ENCODE assay signal across 32 cellular contexts in the genomic region with DNA sequence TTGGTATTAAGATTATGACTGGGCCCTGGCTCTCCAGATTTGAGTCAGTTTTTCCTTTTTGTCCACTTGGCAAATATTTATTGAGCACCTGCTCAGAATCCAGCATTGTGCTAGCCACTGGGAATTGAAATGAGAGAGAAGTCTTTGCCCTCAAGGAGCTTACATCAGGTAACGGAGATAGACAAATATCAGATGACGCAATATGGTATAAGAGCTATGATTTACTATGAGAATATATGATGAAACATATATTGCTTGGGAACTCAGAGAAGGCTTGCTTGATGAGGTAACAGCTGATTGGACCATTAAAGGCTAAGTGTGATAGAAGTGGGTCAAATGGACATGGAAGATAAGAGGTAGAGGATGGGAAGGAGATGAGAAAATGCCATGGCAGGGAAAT. TPM values are rescaled to one million over a fixed set of nuclear protein-coding genes. Genes with fewer than 3 reads are reported as not detected.
"Had no signal": no experiment of that assay in that cellular context is flagged by ENCODE, and none has a peak within 500 bp of the region (broad histone marks: within the 10 kb centered on the region; RNA-seq: fewer than 3 reads in every experiment).

No MANE protein-coding gene starts in this region.

- H3K9me3 ChIP-seq: left ventricle myocardium inferior, neutrophil, psoas muscle, suprapubic skin, thoracic aorta, tibial artery, upper lobe of right lung had no signal

- H2AFZ ChIP-seq: hepatocyte, neural progenitor cell, parathyroid adenoma had no signal

- ATAC-seq: natural killer cell, psoas muscle, sciatic nerve, upper lobe of right lung had no signal

- H3K9me3 Mint-ChIP-seq: naive B cell; natural killer cell; neural progenitor cell; stimulated activated naive CD8-positive, alpha-beta T cell treated with anti-CD3 and anti-CD28 coated beads, Interleukin-15, Interleukin-2, amounts not matched to agents 100 ng/mL and 50 ng/mL, for 24 hours had no signal

- H3K27me3 ChIP-seq: hepatocyte, neural progenitor cell, neutrophil, suprapubic skin, tibial artery, upper lobe of right lung had no signal

- H3K4me2 ChIP-seq: hepatocyte, neural progenitor cell had no signal

- DNase-seq: islet precursor cell; left ventricle myocardium inferior; mesendoderm; naive B cell; natural killer cell; nephron progenitor cell; occipital lobe; psoas muscle; stimulated activated CD4-positive, alpha-beta T cell treated with anti-CD3 and anti-CD28 coated beads, Interleukin-12 subunit alpha, Interleukin-12 subunit beta, amount 100 ng/mL, for 4 hours; stimulated activated CD4-positive, alpha-beta T cell treated with anti-CD3 and anti-CD28 coated beads, Interleukin-15, amount 100 ng/mL, for 24 hours; stimulated activated CD4-positive, alpha-beta T cell treated with anti-CD3 and anti-CD28 coated beads, Interleukin-2, amount 100 ng/mL, for 24 hours; stimulated activated CD4-positive, alpha-beta T cell treated with anti-CD3 and anti-CD28 coated beads, Interleukin-4, amount 100 ng/mL, for 1 hour; stimulated activated naive CD4-positive, alpha-beta T cell; tibial artery; trophoblast cell; upper lobe of right lung had no signal

- H3K27ac ChIP-seq: hepatocyte, left ventricle myocardium inferior, neural progenitor cell, neutrophil, parathyroid adenoma, psoas muscle, skin epidermis, suprapubic skin, thoracic aorta, tibial artery, upper lobe of right lung had no signal

- H3K4me1 ChIP-seq: left ventricle myocardium inferior, neural progenitor cell, parathyroid adenoma, psoas muscle, suprapubic skin, tibial artery, upper lobe of right lung had no signal

- H3K4me1 Mint-ChIP-seq: mesothelial cell of epicardium, naive B cell, nephron progenitor cell, neural progenitor cell had no signal

- H3K79me2 ChIP-seq: hepatocyte, parathyroid adenoma had no signal

- H3K4me3 Mint-ChIP-seq: mesothelial cell of epicardium; naive B cell; natural killer cell; nephron progenitor cell; neural progenitor cell; stimulated activated naive CD8-positive, alpha-beta T cell treated with anti-CD3 and anti-CD28 coated beads, Interleukin-15, Interleukin-2, amounts not matched to agents 100 ng/mL and 50 ng/mL, for 24 hours had no signal

- H3K27ac Mint-ChIP-seq: mesothelial cell of epicardium, neural progenitor cell had no signal

- H3K4me3 ChIP-seq: hepatocyte, left ventricle myocardium inferior, lung, neural progenitor cell, psoas muscle, skin epidermis, suprapubic skin, thoracic aorta, tibial artery, upper lobe of right lung had no signal

- H3K27me3 Mint-ChIP-seq: naive B cell; stimulated activated naive CD8-positive, alpha-beta T cell treated with anti-CD3 and anti-CD28 coated beads, Interleukin-15, Interleukin-2, amounts not matched to agents 100 ng/mL and 50 ng/mL, for 24 hours had no signal

- H3K9ac ChIP-seq: neural progenitor cell, parathyroid adenoma had no signal

- FAIRE-seq: urothelium cell line had no signal

RNA-seq across cellular contexts. Expression of gene GPR88, which starts 41.0 kb away (rescaled TPM):
- total RNA-seq: kidney epithelial cell, left ventricle myocardium inferior, lower leg skin, mesothelial cell of epicardium, mononuclear cell, osteocyte, suprapubic skin, upper lobe of right lung had no signal
